In genomic region chr20:62923669-62924566, GRCh38 we compare ENCODE assay signal across 9 cellular contexts. TPM values are rescaled to one million over a fixed set of nuclear protein-coding genes. Genes with fewer than 3 reads are reported as not detected.
DNase-seq lines count a peak whose midpoint lies in the region; ATAC-seq, FAIRE-seq and TF ChIP-seq lines count a peak whose summit lies in the region.
"Had no signal": no experiment of that assay in that cellular context is flagged by ENCODE, and none has a peak within 500 bp of the region (broad histone marks: within the 10 kb centered on the region; RNA-seq: fewer than 3 reads in every experiment).

No MANE protein-coding gene starts in this region.

- H3K9me3 ChIP-seq in GM12878 (replicated peaks; ENCODE audit: control insufficient read depth, insufficient read depth, low read length) (no peaks in the 10 kb centered on the region), right lobe of liver (no peaks in the 10 kb centered on the region), upper lobe of left lung (no peaks in the 10 kb centered on the region)

- TF ChIP-seq RAD21 in GM12878 (IDR thresholded peaks at IDR 0.05; ENCODE audit: insufficient read depth, low read depth, low read length) = no peak

- H3K4me1 Mint-ChIP-seq in activated naive CD4-positive, alpha-beta T cell treated with anti-CD3 and anti-CD28 coated beads, Interleukin-2, amount 10 ng/mL, durations not matched to agents 7 days and 5 days = peaks cover 83% of the 10 kb centered on the region

- no peaks in the 10 kb centered on the region; a peak in 2 of 4 replicates for H3K36me3 ChIP-seq in GM12878 (ENCODE audit: control insufficient read depth in 2 of 2, insufficient read depth in 2 of 2, low read length in 1 of 2)
- H3K36me3 ChIP-seq in right lobe of liver = no peaks in the 10 kb centered on the region
- no peaks in the 10 kb centered on the region for H3K36me3 ChIP-seq in upper lobe of left lung

- RAD21 ChIA-PET in GM12878 (lab: Charles Lee; ENCODE audit: unreplicated experiment) = interaction anchor here (0.5 to 1.8 kb wide), 6 partner anchors 11 to 466 kb away, joined by 3 to 5 read pairs (median 4); no protein-coding TSS in a partner anchor

- in situ Hi-C loops in GM12878 (cut with MboI) = no loop called here

- H3K4me1 ChIP-seq in GM12878 (ENCODE audit: control insufficient read depth, insufficient read depth, low read length) (peaks cover 41% of the 10 kb centered on the region), right lobe of liver (peaks cover 0 to 73% (median 33%) of the 10 kb centered on the region in 4 donors), upper lobe of left lung (peaks cover 80 to 87% (median 83%) of the 10 kb centered on the region in 4 donors)

- no peaks in the 10 kb centered on the region for H3K27me3 ChIP-seq in GM12878 (replicated peaks in 1 of 2; ENCODE audit: control insufficient read depth in 2 of 2, insufficient read depth in 2 of 2, low read length in 1 of 2)
- no peaks in the 10 kb centered on the region for H3K27me3 ChIP-seq in right lobe of liver
- H3K27me3 ChIP-seq in upper lobe of left lung = no peaks in the 10 kb centered on the region

- intact Hi-C loops in GM12878 (cut with micrococcal nuclease; ENCODE audit: unreplicated experiment) = no loop called here
- intact Hi-C loops in right lobe of liver (cut with DNase I) = no loop called here

- H3K4me3 ChIP-seq in GM12878 (peak overlapping the region; percentile 64), right lobe of liver (peak overlapping the region in 2 of 3 donors; percentile 86 to 93), upper lobe of left lung (peak overlapping the region in 3 of 4 donors; percentile 77 to 98 (median 88))

- H3K79me2 ChIP-seq in GM12878 (ENCODE audit: control insufficient read depth, insufficient read depth, low read length) = peaks cover 98% of the 10 kb centered on the region

- BruUV-seq in GM12878 (replicated peaks; lab: Mats Ljungman, UMichigan) = TSS peak; percentile 52

- FAIRE-seq in GM12878 (lab: Jason Lieb, UNC) = no peak
- no peak for FAIRE-seq in GM12892 (lab: Jason Lieb, UNC)

- no peak for DNase-seq in activated naive CD4-positive, alpha-beta T cell treated with anti-CD3 and anti-CD28 coated beads, Interleukin-2, amount 10 ng/mL, durations not matched to agents 7 days and 5 days
- no peak for DNase-seq in activated naive CD4-positive, alpha-beta T cell (lab: John Stamatoyannopoulos, UW)
- no peak for DNase-seq in GM12878 (ENCODE audit: low read depth, low spot score)
- DNase-seq in right lobe of liver = no peak
- DNase-seq in upper lobe of left lung = peak in 1 of 2 donors; percentile 18
- DNase-seq in H4 (ENCODE audit: low spot score) = no peak
- DNase-seq in GM20000 (ENCODE audit: low spot score) = no peak
- DNase-seq in GM12892 (ENCODE audit: insufficient read length) = no peak
- DNase-seq: stimulated activated CD4-positive, alpha-beta T cell treated with anti-CD3 and anti-CD28 coated beads, Interleukin-4, amount 100 ng/mL, for 4 hours had no signal

- H3K27ac ChIP-seq in GM12878 (ENCODE audit: control insufficient read depth, insufficient read depth) (no peak overlapping the region), right lobe of liver (peak overlapping the region; percentile 97 to 98 (median 98)), upper lobe of left lung (peak overlapping the region; percentile 53 to 99 (median 98))

- POLR2A ChIA-PET in GM12878 (lab: Charles Lee) = interaction anchor here (0.7 to 5.4 kb wide), 6 partner anchors 8 to 89 kb away, joined by 4 to 59 read pairs (median 5); partner anchors contain the start of gene GID8

- no peak for TF ChIP-seq EP300 in GM12878 (IDR thresholded peaks at IDR 0.05; ENCODE audit: borderline replicate concordance in 1 of 2, control insufficient read depth in 1 of 2, low read depth in 2 of 2, low read length in 2 of 2)
- no peak for TF ChIP-seq EP300 in upper lobe of left lung (IDR thresholded peaks at IDR 0.05)

- TF ChIP-seq POLR2A in GM12878 (IDR thresholded peaks at IDR 0.05; ENCODE audit: low read depth, low read length) = no peak
- TF ChIP-seq POLR2A in right lobe of liver (IDR thresholded peaks at IDR 0.05) = no peak
- TF ChIP-seq POLR2A in upper lobe of left lung (IDR thresholded peaks at IDR 0.05) = no peak
- no peak for TF ChIP-seq POLR2A in GM12892 (IDR thresholded peaks at IDR 0.05; ENCODE audit: low read depth, low read length)

- 30% methylated on average over 8 of the region's 8 CpGs for WGBS in GM12878 (ENCODE audit: insufficient coverage, insufficient replicate concordance, low lambda C conversion rate, missing lambda C conversion rate)
- WGBS in right lobe of liver (ENCODE audit: insufficient coverage, low coverage, low lambda C conversion rate, missing lambda C conversion rate) = 10% methylated on average over 8 of the region's 8 CpGs
- WGBS in upper lobe of left lung, 2 donors = 44 to 47% methylated on average over 8 of the region's 8 CpGs

- peak overlapping the region; percentile 95 for H3K27ac Mint-ChIP-seq in activated naive CD4-positive, alpha-beta T cell treated with anti-CD3 and anti-CD28 coated beads, Interleukin-2, amount 10 ng/mL, durations not matched to agents 7 days and 5 days

- peak overlapping the region; percentile 83; the same call in 1 of the 2 replicates for H3K9ac ChIP-seq in GM12878 (ENCODE audit: control insufficient read depth, insufficient read depth, low read length)

- SMC1A ChIA-PET in GM12878 (lab: Charles Lee; ENCODE audit: uncharacterized antibody, unreplicated experiment) = interaction anchor here (1.0 to 2.1 kb wide), 8 partner anchors 9 to 49 kb away, joined by 3 to 5 read pairs (median 4); partner anchors contain the start of gene GID8

- peak overlapping the region; percentile 96 for H3K4me2 ChIP-seq in GM12878 (ENCODE audit: control insufficient read depth, insufficient read depth)

- H3K9me3 Mint-ChIP-seq in activated naive CD4-positive, alpha-beta T cell treated with anti-CD3 and anti-CD28 coated beads, Interleukin-2, amount 10 ng/mL, durations not matched to agents 7 days and 5 days = no peaks in the 10 kb centered on the region

- H3K36me3 Mint-ChIP-seq in activated naive CD4-positive, alpha-beta T cell treated with anti-CD3 and anti-CD28 coated beads, Interleukin-2, amount 10 ng/mL, durations not matched to agents 7 days and 5 days = peaks cover 26% of the 10 kb centered on the region

- CTCF ChIA-PET in activated naive CD4-positive, alpha-beta T cell treated with anti-CD3 and anti-CD28 coated beads, Interleukin-2, amount 10 ng/mL, durations not matched to agents 7 days and 5 days (lab: Charles Lee) = interaction anchor here (0.6 to 5.8 kb wide), 5 partner anchors 12 to 30 kb away, joined by 3 to 34 read pairs (median 4); no protein-coding TSS in a partner anchor
- CTCF ChIA-PET in GM12878 (lab: Yijun Ruan, JAX) = interaction anchor here (0.9 to 12.5 kb wide), 8 partner anchors 11 to 88 kb away, joined by 3 to 92 read pairs (median 5); no protein-coding TSS in a partner anchor

- H3K4me3 Mint-ChIP-seq in activated naive CD4-positive, alpha-beta T cell treated with anti-CD3 and anti-CD28 coated beads, Interleukin-2, amount 10 ng/mL, durations not matched to agents 7 days and 5 days = peak overlapping the region; percentile 97

- TF ChIP-seq CTCF in GM12878 (IDR thresholded peaks at IDR 0.05 in 2 of 3, conservative IDR thresholded peaks at IDR 0.05 in 1 of 3; ENCODE audit: control insufficient read depth in 2 of 3, extremely low read depth in 1 of 3, insufficient read depth in 1 of 3, low read depth in 3 of 3, low read length in 3 of 3) = no peak
- TF ChIP-seq CTCF in right lobe of liver (IDR thresholded peaks at IDR 0.05) = no peak
- TF ChIP-seq CTCF in upper lobe of left lung (IDR thresholded peaks at IDR 0.05) = no peak
- TF ChIP-seq CTCF in GM20000 (IDR thresholded peaks at IDR 0.05; ENCODE audit: extremely low read depth, missing control alignments) = no peak

- no peak for ATAC-seq in GM12878
- peak; percentile 25 to 44 (median 33) for ATAC-seq in right lobe of liver
- ATAC-seq in upper lobe of left lung (ENCODE audit: low FRiP score in 2 of 2) = no peak

- H4K20me1 ChIP-seq in GM12878 (ENCODE audit: control insufficient read depth, insufficient read depth) = peaks cover 17% of the 10 kb centered on the region

- no peak overlapping the region for H2AFZ ChIP-seq in GM12878 (ENCODE audit: control insufficient read depth, low read depth, low read length)

- no peaks in the 10 kb centered on the region for H3K27me3 Mint-ChIP-seq in activated naive CD4-positive, alpha-beta T cell treated with anti-CD3 and anti-CD28 coated beads, Interleukin-2, amount 10 ng/mL, durations not matched to agents 7 days and 5 days

RNA-seq across cellular contexts. Expression of gene DIDO1, which starts 2.4 kb away (rescaled TPM):
- total RNA-seq in GM12878 (2013; cell fraction: nucleolus; rRNA removed) = 158 and 180 TPM in 2 replicates
- total RNA-seq in GM12878 (2014; rRNA removed) (40.9 and 41.5 TPM in 2 replicates), GM12878 (2014; rRNA removed; fragmentation: Illumina TruSeq; extraction: Trizol) (33.8 and 36.0 TPM in 2 replicates), GM12878 (2021) (52.1 and 56.4 TPM in 2 replicates), right lobe of liver (10 to 100 TPM; 18.3 to 28.1 (median 21.1) TPM), upper lobe of left lung (100 to 1,000 TPM in 1 of 6 donors, 10 to 100 TPM in 5; 51.6 to 109 (median 58.9) TPM)
- polyA plus RNA-seq in GM12878 (2011; ENCODE audit: low read depth) = 21.4 TPM
- polyA plus RNA-seq in GM12878 (2011; rRNA removed) (40.4 and 47.4 TPM in 2 replicates), GM12878 (2014; fragmentation: Illumina TruSeq; extraction: Trizol) (39.4 and 44.2 TPM in 2 replicates), GM12878 (2014; fragmentation: Nextera tagmentation; extraction: Ambion mirVana) (1 to 10 TPM; 5.5 to 7.8 TPM), GM12878 (2014; rRNA removed) (40.6 and 40.8 TPM in 2 replicates), GM12878 (2016; fragmentation: Nextera tagmentation; extraction: Ambion mirVana) (10 to 100 TPM; 24.7 to 28.5 TPM)
- 43.3 and 47.3 TPM in 2 replicates for polyA plus RNA-seq in GM12878 (2011; cell fraction: cytosol; rRNA removed)
- polyA plus RNA-seq in GM12878 (2011; cell fraction: nucleus; rRNA removed) = 185 and 192 TPM in 2 replicates
- 32.5 and 32.6 TPM in 2 replicates for polyA plus RNA-seq in GM12878 (2012)
- polyA minus RNA-seq in GM12878 (2011; rRNA and poly(A)+ RNA removed) = 38.1 and 42.9 TPM in 2 replicates
- 12.7 and 13.5 TPM in 2 replicates for polyA minus RNA-seq in GM12878 (2011; cell fraction: cytosol; rRNA and poly(A)+ RNA removed)
- polyA minus RNA-seq in GM12878 (2011; cell fraction: nucleus; rRNA and poly(A)+ RNA removed) = 38.0 and 59.5 TPM in 2 replicates
- total RNA-seq in H4 (2014; rRNA removed; shearing (Covaris generic)) = 14.7 and 16.9 TPM in 2 replicates
- 26.5 TPM for polyA plus RNA-seq in GM12892 (2012; ENCODE audit: missing spikeins)

RNA-seq across cellular contexts. Expression of gene GID8, which starts 14.0 kb away (rescaled TPM):
- total RNA-seq in GM12878 (2013; cell fraction: nucleolus; rRNA removed) = 16.8 and 17.6 TPM in 2 replicates
- 21.7 and 25.2 TPM in 2 replicates for total RNA-seq in GM12878 (2014; rRNA removed)
- total RNA-seq in GM12878 (2014; rRNA removed; fragmentation: Illumina TruSeq; extraction: Trizol) = 21.7 and 22.7 TPM in 2 replicates
- 33.1 and 33.8 TPM in 2 replicates for total RNA-seq in GM12878 (2021)
- 19.1 TPM for polyA plus RNA-seq in GM12878 (2011; ENCODE audit: low read depth)
- polyA plus RNA-seq in GM12878 (2011; rRNA removed) = 28.2 and 30.6 TPM in 2 replicates
- 29.1 and 34.1 TPM in 2 replicates for polyA plus RNA-seq in GM12878 (2011; cell fraction: cytosol; rRNA removed)
- 19.5 and 22.0 TPM in 2 replicates for polyA plus RNA-seq in GM12878 (2011; cell fraction: nucleus; rRNA removed)
- 21.7 and 23.3 TPM in 2 replicates for polyA plus RNA-seq in GM12878 (2012)
- polyA plus RNA-seq in GM12878 (2014; fragmentation: Illumina TruSeq; extraction: Trizol) = 17.6 and 22.8 TPM in 2 replicates
- 10 to 100 TPM; 12.0 to 13.2 TPM for polyA plus RNA-seq in GM12878 (2014; fragmentation: Nextera tagmentation; extraction: Ambion mirVana)
- polyA plus RNA-seq in GM12878 (2014; rRNA removed) = 27.9 and 29.8 TPM in 2 replicates
- polyA plus RNA-seq in GM12878 (2016; fragmentation: Nextera tagmentation; extraction: Ambion mirVana) = 10 to 100 TPM; 16.5 to 20.1 TPM
- polyA minus RNA-seq in GM12878 (2011; rRNA and poly(A)+ RNA removed) = 26.9 and 30.9 TPM in 2 replicates
- 11.3 and 11.9 TPM in 2 replicates for polyA minus RNA-seq in GM12878 (2011; cell fraction: cytosol; rRNA and poly(A)+ RNA removed)
- 7.1 and 9.1 TPM in 2 replicates for polyA minus RNA-seq in GM12878 (2011; cell fraction: nucleus; rRNA and poly(A)+ RNA removed)
- 10 to 100 TPM; 12.6 to 18.9 (median 15.1) TPM for total RNA-seq in right lobe of liver
- total RNA-seq in upper lobe of left lung = 10 to 100 TPM; 18.6 to 33.2 (median 26.3) TPM
- total RNA-seq in H4 (2014; rRNA removed; shearing (Covaris generic)) = 19.6 and 23.7 TPM in 2 replicates
- polyA plus RNA-seq in GM12892 (2012; ENCODE audit: missing spikeins) = 24.1 TPM

RNA-seq across cellular contexts. Expression of gene SLC17A9, which starts 28.6 kb away (rescaled TPM):
- 130 and 134 TPM in 2 replicates for total RNA-seq in GM12878 (2013; cell fraction: nucleolus; rRNA removed)
- total RNA-seq in GM12878 (2014; rRNA removed) = 27.8 and 35.8 TPM in 2 replicates
- total RNA-seq in GM12878 (2014; rRNA removed; fragmentation: Illumina TruSeq; extraction: Trizol) = 15.7 and 17.5 TPM in 2 replicates
- 60.2 and 74.1 TPM in 2 replicates for total RNA-seq in GM12878 (2021)
- 18.7 TPM for polyA plus RNA-seq in GM12878 (2011; ENCODE audit: low read depth)
- 13.0 and 22.9 TPM in 2 replicates for polyA plus RNA-seq in GM12878 (2011; rRNA removed)
- 33.9 and 65.4 TPM in 2 replicates for polyA plus RNA-seq in GM12878 (2011; cell fraction: cytosol; rRNA removed)
- polyA plus RNA-seq in GM12878 (2011; cell fraction: nucleus; rRNA removed) = 742 and 791 TPM in 2 replicates
- 52.1 and 66.9 TPM in 2 replicates for polyA plus RNA-seq in GM12878 (2012)
- polyA plus RNA-seq in GM12878 (2014; fragmentation: Illumina TruSeq; extraction: Trizol) = 5.8 and 19.2 TPM in 2 replicates
- polyA plus RNA-seq in GM12878 (2014; fragmentation: Nextera tagmentation; extraction: Ambion mirVana) = 1 to 10 TPM in 1 of 2 experiments, under 1 TPM in 1; 0.72 to 3.9 TPM
- polyA plus RNA-seq in GM12878 (2014; rRNA removed) = 67.1 and 83.6 TPM in 2 replicates
- polyA plus RNA-seq in GM12878 (2016; fragmentation: Nextera tagmentation; extraction: Ambion mirVana) = 10 to 100 TPM; 57.9 to 67.0 TPM
- 6.9 and 18.1 TPM in 2 replicates for polyA minus RNA-seq in GM12878 (2011; rRNA and poly(A)+ RNA removed)
- 9.0 and 11.0 TPM in 2 replicates for polyA minus RNA-seq in GM12878 (2011; cell fraction: cytosol; rRNA and poly(A)+ RNA removed)
- 49.8 and 62.0 TPM in 2 replicates for polyA minus RNA-seq in GM12878 (2011; cell fraction: nucleus; rRNA and poly(A)+ RNA removed)
- total RNA-seq in right lobe of liver = 10 to 100 TPM; 29.8 to 99.4 (median 54.1) TPM
- total RNA-seq in upper lobe of left lung = 10 to 100 TPM in 4 of 6 donors, 1 to 10 TPM in 2; 3.8 to 18.5 (median 14.4) TPM
- not detected in 2 replicates for total RNA-seq in H4 (2014; rRNA removed; shearing (Covaris generic))
- 45.0 TPM for polyA plus RNA-seq in GM12892 (2012; ENCODE audit: missing spikeins)

Comparison
In these comparisons a context has a peak if more than half of its experiments do, and no peak if none do; other contexts are left out.
1. ATAC-seq: peak in right lobe of liver (4 of 4); none in GM12878 (single experiment) and upper lobe of left lung (0 of 2).
2. Peak in every context shown above with its lines, with median percentiles within 50 percentile points of each other: H3K4me3 ChIP-seq.